Comparison of ENCODE assay signal across 8 cellular contexts in genomic region chr22:37186997-37187522, GRCh38. TPM values are rescaled to one million over a fixed set of nuclear protein-coding genes. Genes with fewer than 3 reads are reported as not detected.
DNase-seq lines count a peak whose midpoint lies in the region; ATAC-seq and TF ChIP-seq lines count a peak whose summit lies in the region.
"Had no signal": no experiment of that assay in that cellular context is flagged by ENCODE, and none has a peak within 500 bp of the region (broad histone marks: within the 10 kb centered on the region; RNA-seq: fewer than 3 reads in every experiment).

No MANE protein-coding gene starts in this region.

- peaks cover 21 to 42% of the 10 kb centered on the region in 2 donors for H3K4me1 ChIP-seq in left lung
- peaks cover 14 to 34% of the 10 kb centered on the region in 2 donors for H3K4me1 ChIP-seq in thyroid gland

- H3K36me3 ChIP-seq in brain microvascular endothelial cell (replicated peaks) (no peaks in the 10 kb centered on the region), left lung (no peaks in the 10 kb centered on the region), thyroid gland (no peaks in the 10 kb centered on the region)

- intact Hi-C loops in left lung (cut with DNase I): no loop called here
- intact Hi-C loops in thyroid gland (cut with DNase I): no loop called here

- H3K9me3 ChIP-seq in left lung: no peaks in the 10 kb centered on the region
- H3K9me3 ChIP-seq in thyroid gland: no peaks in the 10 kb centered on the region

- H3K27me3 ChIP-seq in brain microvascular endothelial cell (replicated peaks) (no peaks in the 10 kb centered on the region), left lung (no peaks in the 10 kb centered on the region), thyroid gland (no peaks in the 10 kb centered on the region)

- TF ChIP-seq POLR2A in thyroid gland (IDR thresholded peaks at IDR 0.05): no peak

- TF ChIP-seq CTCF in brain microvascular endothelial cell (IDR thresholded peaks at IDR 0.05; ENCODE audit: low read depth, low read length, missing control alignments) (no peak), left lung (IDR thresholded peaks at IDR 0.05) (no peak), thyroid gland (IDR thresholded peaks at IDR 0.05) (no peak)

- ATAC-seq in left lung: no peak

- in situ Hi-C loops in KBM-7 (cut with MboI; ENCODE audit: low pct_unique_long_range_greater_than_20kb, low sequenced_read_pairs) (no loop called here), brain microvascular endothelial cell (cut with HindIII; ENCODE audit: low pct_ligation_motif_present, low sequenced_read_pairs) (no loop called here)

- H3K4me3 ChIP-seq in brain microvascular endothelial cell (ENCODE audit: low read depth, low read length): peak overlapping the region; percentile 55
- peak overlapping the region; percentile 27 to 35 for H3K4me3 ChIP-seq in left lung
- no peak overlapping the region for H3K4me3 ChIP-seq in thyroid gland (replicated peaks in 1 of 3)

- H3K27ac ChIP-seq in brain microvascular endothelial cell (peak overlapping the region; percentile 27), left lung (peak overlapping the region; percentile 81 to 83), thyroid gland (peak overlapping the region; percentile 70 to 92 (median 88))

- DNase-seq in KBM-7 (peak; percentile 27), brain microvascular endothelial cell (no peak), left lung (peak in 1 of 2 donors; percentile 15), thyroid gland (no peak), islet precursor cell (no peak), epidermal melanocyte (ENCODE audit: insufficient read length, low spot score) (no peak), CD1c-positive myeloid dendritic cell (ENCODE audit: extremely low spot score) (no peak)
- DNase-seq: activated CD4-positive, alpha-beta T cell treated with anti-CD3 and anti-CD28 coated beads for 1 hour had no signal

- 58 to 76% methylated on average over 4 of the region's 4 CpGs for WGBS in thyroid gland, 2 donors

RNA-seq across cellular contexts. Expression of gene C1QTNF6, which starts 1.0 kb away (rescaled TPM):
- total RNA-seq in left lung (10 to 100 TPM in 1 of 2 donors, 1 to 10 TPM in 1; 7.2 to 16.0 TPM), thyroid gland (1 to 10 TPM; 1.7 to 4.8 (median 3.6) TPM)

RNA-seq across cellular contexts. Expression of gene SSTR3, which starts 25.2 kb away (rescaled TPM):
- total RNA-seq in left lung (under 1 TPM in 1 of 2 donors, not detected in 1; 0.26 TPM), thyroid gland (under 1 TPM in 3 of 4 donors, not detected in 1; 0.11 to 0.24 (median 0.13) TPM)

RNA-seq across cellular contexts. Expression of gene IL2RB, which starts 37.3 kb away (rescaled TPM):
- 1 to 10 TPM; 3.7 to 7.7 TPM for total RNA-seq in left lung
- total RNA-seq in thyroid gland: 1 to 10 TPM in 1 of 4 donors, under 1 TPM in 3; 0.11 to 1.7 (median 0.73) TPM

RNA-seq across cellular contexts. Expression of gene RAC2, which starts 57.0 kb away (rescaled TPM):
- 10 to 100 TPM; 40.9 to 77.2 TPM for total RNA-seq in left lung
- total RNA-seq in thyroid gland: 1 to 10 TPM; 3.6 to 6.0 (median 4.6) TPM

Comparison
In these comparisons a context has a peak if more than half of its experiments do, and no peak if none do; other contexts are left out.
1. H3K27ac ChIP-seq: peak in every context shown above with its lines; median percentile 88 in thyroid gland; 82 in left lung; 27 in brain microvascular endothelial cell.
2. H3K4me3 ChIP-seq: peak in brain microvascular endothelial cell (single experiment) and left lung (2 of 2); none in thyroid gland (0 of 3).